18 cellular contexts compared by ENCODE assay signal in genomic region chr7:4040031-4040928, GRCh38.
"Had no signal": no experiment of that assay in that cellular context is flagged by ENCODE, and none has a peak within 500 bp of the region (broad histone marks: within the 10 kb centered on the region; RNA-seq: fewer than 3 reads in every experiment).

No MANE protein-coding gene starts in this region.

- H3K27me3 Mint-ChIP-seq: activated naive CD8-positive, alpha-beta T cell treated with anti-CD3 and anti-CD28 coated beads, Interleukin-2, amount 10 ng/mL, durations not matched to agents 7 days and 5 days; central memory CD8-positive, alpha-beta T cell had no signal

- ATAC-seq: mucosa of descending colon; naive thymus-derived CD4-positive, alpha-beta T cell; T-helper 17 cell had no signal

- H3K36me3 ChIP-seq: esophagus squamous epithelium had no signal

- H3K27ac Mint-ChIP-seq: activated naive CD8-positive, alpha-beta T cell treated with anti-CD3 and anti-CD28 coated beads, Interleukin-2, amount 10 ng/mL, durations not matched to agents 7 days and 5 days; brain; naive thymus-derived CD4-positive, alpha-beta T cell; T-helper 17 cell had no signal

- DNase-seq: activated CD4-positive, alpha-beta T cell treated with anti-CD3 and anti-CD28 coated beads for 48 hours; activated CD8-positive, alpha-beta memory T cell treated with anti-CD3 and anti-CD28 coated beads for 24 hours; activated naive CD4-positive, alpha-beta T cell; activated naive CD8-positive, alpha-beta T cell treated with anti-CD3 and anti-CD28 coated beads, Interleukin-2, amount 10 ng/mL, durations not matched to agents 7 days and 5 days; effector CD8-positive, alpha-beta T cell; esophagus squamous epithelium; hypothalamus; mammary epithelial cell; mucosa of descending colon; naive thymus-derived CD4-positive, alpha-beta T cell; stimulated activated CD4-positive, alpha-beta T cell treated with anti-CD3 and anti-CD28 coated beads, Interleukin-4, amount 100 ng/mL, for 1 hour; stimulated activated naive CD4-positive, alpha-beta T cell; substantia nigra; T-helper 17 cell; trophoblast cell had no signal

- H3K4me3 Mint-ChIP-seq: activated naive CD8-positive, alpha-beta T cell treated with anti-CD3 and anti-CD28 coated beads, Interleukin-2, amount 10 ng/mL, durations not matched to agents 7 days and 5 days; brain; central memory CD8-positive, alpha-beta T cell; naive thymus-derived CD4-positive, alpha-beta T cell; T-helper 17 cell had no signal

- H3K4me1 Mint-ChIP-seq: activated naive CD8-positive, alpha-beta T cell treated with anti-CD3 and anti-CD28 coated beads, Interleukin-2, amount 10 ng/mL, durations not matched to agents 7 days and 5 days; central memory CD8-positive, alpha-beta T cell; naive thymus-derived CD4-positive, alpha-beta T cell; T-helper 17 cell had no signal

- H3K4me3 ChIP-seq: coronary artery, esophagus squamous epithelium, mucosa of descending colon had no signal

- H3K27ac ChIP-seq: coronary artery, esophagus squamous epithelium had no signal

- H3K9me3 Mint-ChIP-seq: activated naive CD8-positive, alpha-beta T cell treated with anti-CD3 and anti-CD28 coated beads, Interleukin-2, amount 10 ng/mL, durations not matched to agents 7 days and 5 days; central memory CD8-positive, alpha-beta T cell; naive thymus-derived CD4-positive, alpha-beta T cell had no signal

- H3K36me3 Mint-ChIP-seq: activated naive CD8-positive, alpha-beta T cell treated with anti-CD3 and anti-CD28 coated beads, Interleukin-2, amount 10 ng/mL, durations not matched to agents 7 days and 5 days; naive thymus-derived CD4-positive, alpha-beta T cell had no signal

- H3K9me3 ChIP-seq: esophagus squamous epithelium, mucosa of descending colon had no signal
